ENCODE assay signal across 8 cellular contexts in genomic region chr19:18167975-18168645, GRCh38. TPM values are rescaled to one million over a fixed set of nuclear protein-coding genes. Genes with fewer than 3 reads are reported as not detected.
DNase-seq lines count a peak whose midpoint lies in the region; ATAC-seq and TF ChIP-seq lines count a peak whose summit lies in the region.

No MANE protein-coding gene starts in this region.

- DNase-seq in BJ (ENCODE audit: low read depth) (no peak), GM23338 (ENCODE audit: low spot score) (peak; percentile 78), RWPE2 (ENCODE audit: low spot score) (no peak), right cardiac atrium (peak in 1 of 3 donors; percentile 74), mucosa of gallbladder (ENCODE audit: low spot score) (no peak)
- peak; percentile 71 for DNase-seq in activated naive CD8-positive, alpha-beta T cell treated with anti-CD3 and anti-CD28 coated beads for 36 hours
- DNase-seq in stimulated activated CD4-positive, alpha-beta T cell treated with anti-CD3 and anti-CD28 coated beads, Interleukin-4, amount 100 ng/mL, for 24 hours = peak; percentile 66

- H2AFZ ChIP-seq in GM23338 = no peak overlapping the region

- ATAC-seq in GM23338 (peak; percentile 96), RWPE2 (ENCODE audit: low read depth) (peak; percentile 79), right cardiac atrium (peak; percentile 55 to 59), GM21825 (IDR thresholded peaks at IDR 0.05; ENCODE audit: unreplicated experiment) (no peak)

- no peak overlapping the region for H3K27ac Mint-ChIP-seq in GM23338
- no peak overlapping the region for H3K27ac Mint-ChIP-seq in activated naive CD8-positive, alpha-beta T cell treated with anti-CD3 and anti-CD28 coated beads for 36 hours

- no peaks in the 10 kb centered on the region for H3K79me2 ChIP-seq in GM23338 (replicated peaks; ENCODE audit: insufficient read depth)

- peak; percentile 80 for TF ChIP-seq CTCF in BJ (IDR thresholded peaks at IDR 0.05; ENCODE audit: insufficient read depth, low read depth, low read length)
- TF ChIP-seq CTCF in GM23338 (conservative IDR thresholded peaks at IDR 0.05; ENCODE audit: low read depth in 2 of 2) = peak; percentile 66 to 84
- peak; percentile 81 for TF ChIP-seq CTCF in RWPE2 (IDR thresholded peaks at IDR 0.05; ENCODE audit: poor library complexity, severe bottlenecking)

- WGBS in right cardiac atrium = 71% methylated on average over 14 of the region's 14 CpGs

- no peaks in the 10 kb centered on the region for H3K9me2 ChIP-seq in GM23338 (ENCODE audit: insufficient read depth)

- H3K9me3 ChIP-seq in RWPE2 (ENCODE audit: severe bottlenecking) (no peaks in the 10 kb centered on the region), right cardiac atrium (ENCODE audit: control insufficient read depth, low read length) (no peaks in the 10 kb centered on the region)

- H3K27ac ChIP-seq in GM23338 (ENCODE audit: low read depth) (no peak overlapping the region), RWPE2 (ENCODE audit: poor library complexity, severe bottlenecking) (no peak overlapping the region), right cardiac atrium (ENCODE audit: low read length) (no peak overlapping the region)

- intact Hi-C loops in right cardiac atrium (cut with DNase I) = loop anchor here in 2 of 4 donors (5.0 to 10.0 kb wide), 2 partner anchors 53 to 56 kb away; no protein-coding TSS in a partner anchor

- no peaks in the 10 kb centered on the region; the same call in 1 of the 2 replicates for H4K20me1 ChIP-seq in GM23338 (replicated peaks; ENCODE audit: insufficient read depth)

- H3K36me3 Mint-ChIP-seq in GM23338 (ENCODE audit: low read depth) = peaks cover 45% of the 10 kb centered on the region
- H3K36me3 Mint-ChIP-seq in activated naive CD8-positive, alpha-beta T cell treated with anti-CD3 and anti-CD28 coated beads for 36 hours = peaks cover 28% of the 10 kb centered on the region

- H3K4me1 Mint-ChIP-seq in GM23338 = no peaks in the 10 kb centered on the region; the same call in none of the 3 replicates
- H3K4me1 Mint-ChIP-seq in activated naive CD8-positive, alpha-beta T cell treated with anti-CD3 and anti-CD28 coated beads for 36 hours = peaks cover 6% of the 10 kb centered on the region

- H3K4me1 ChIP-seq in GM23338 (ENCODE audit: insufficient read depth) (no peaks in the 10 kb centered on the region), RWPE2 (ENCODE audit: insufficient read depth, poor library complexity, severe bottlenecking) (no peaks in the 10 kb centered on the region), right cardiac atrium (ENCODE audit: control insufficient read depth, insufficient read depth, low read length) (no peaks in the 10 kb centered on the region)

- POLR2A ChIA-PET in BJ (lab: Charles Lee) = no interaction called here

- H3K27me3 ChIP-seq in BJ (ENCODE audit: control insufficient read depth, insufficient read depth, low read length) (no peaks in the 10 kb centered on the region), GM23338 (ENCODE audit: insufficient read depth) (no peaks in the 10 kb centered on the region), RWPE2 (ENCODE audit: insufficient read depth, poor library complexity, severe bottlenecking) (no peaks in the 10 kb centered on the region), right cardiac atrium (ENCODE audit: control insufficient read depth, insufficient read depth) (no peaks in the 10 kb centered on the region)

- H3K36me3 ChIP-seq in BJ (ENCODE audit: control insufficient read depth, insufficient read depth, low read length) (peaks cover 20% of the 10 kb centered on the region), GM23338 (ENCODE audit: insufficient read depth) (peaks cover 4% of the 10 kb centered on the region; the same call in 1 of the 2 replicates), RWPE2 (ENCODE audit: low read depth) (peaks cover 61% of the 10 kb centered on the region)

- H3K4me3 ChIP-seq in BJ (ENCODE audit: low read depth, low read length) = no peak overlapping the region
- no peak overlapping the region for H3K4me3 ChIP-seq in GM23338
- no peak overlapping the region for H3K4me3 ChIP-seq in RWPE2 (ENCODE audit: severe bottlenecking)
- no peak overlapping the region for H3K4me3 ChIP-seq in right cardiac atrium (ENCODE audit: low read length)

- H3K4me3 Mint-ChIP-seq in GM23338 = no peak overlapping the region
- H3K4me3 Mint-ChIP-seq in activated naive CD8-positive, alpha-beta T cell treated with anti-CD3 and anti-CD28 coated beads for 36 hours = no peak overlapping the region

- H3K4me2 ChIP-seq in GM23338 = no peak overlapping the region

- H3K27me3 Mint-ChIP-seq in GM23338 (ENCODE audit: insufficient read depth, low read depth, poor library complexity) = peaks cover 8% of the 10 kb centered on the region
- no peaks in the 10 kb centered on the region for H3K27me3 Mint-ChIP-seq in activated naive CD8-positive, alpha-beta T cell treated with anti-CD3 and anti-CD28 coated beads for 36 hours

- no peaks in the 10 kb centered on the region for H3K9me3 Mint-ChIP-seq in GM23338
- no peaks in the 10 kb centered on the region for H3K9me3 Mint-ChIP-seq in activated naive CD8-positive, alpha-beta T cell treated with anti-CD3 and anti-CD28 coated beads for 36 hours

- peaks cover 8% of the 10 kb centered on the region; the same call in 1 of the 2 replicates for H3F3A ChIP-seq in GM23338 (replicated peaks; ENCODE audit: low read depth)

- CTCF ChIA-PET in BJ (lab: Yijun Ruan, JAX) = interaction anchor here (0.6 to 2.3 kb wide), 23 partner anchors 8 to 552 kb away, joined by 3 to 14 read pairs (median 5); no protein-coding TSS in a partner anchor

TF ChIP-seq in GM23338, 12 proteins besides CTCF, POLR2A, EP300 and RAD21 (continues in another document):
- no peak for TF ChIP-seq ZNF114 (CRISPR knock-in tag; IDR thresholded peaks at IDR 0.05)
- TF ChIP-seq NANOG (IDR thresholded peaks at IDR 0.05; ENCODE audit: borderline replicate concordance) = no peak

RNA-seq across cellular contexts. Expression of gene IFI30, which starts 5.5 kb away (rescaled TPM):
- polyA plus RNA-seq in BJ (2011; rRNA removed) = 11.1 and 14.5 TPM in 2 replicates
- 1.6 and 4.0 TPM in 2 replicates for polyA minus RNA-seq in BJ (2011; rRNA and poly(A)+ RNA removed)
- total RNA-seq in GM23338 (2014; rRNA removed; shearing (Covaris generic)) = 17.1 and 27.4 TPM in 2 replicates
- polyA plus RNA-seq in GM23338 (2016; fragmentation: Nextera tagmentation; extraction: Ambion mirVana) = 31.9 and 34.4 TPM in 2 replicates
- total RNA-seq in activated naive CD8-positive, alpha-beta T cell treated with anti-CD3 and anti-CD28 coated beads for 36 hours = 10 to 100 TPM; 24.7 to 28.1 TPM
- 10 to 100 TPM; 21.8 to 47.4 (median 35.9) TPM for total RNA-seq in right cardiac atrium
- polyA plus RNA-seq in right cardiac atrium = 10.1 TPM
- total RNA-seq in mucosa of gallbladder = 44.7 TPM

RNA-seq across cellular contexts. Expression of gene PIK3R2, which starts 15.1 kb away (rescaled TPM):
- polyA plus RNA-seq in BJ (2011; rRNA removed) (9.4 and 17.4 TPM in 2 replicates), GM23338 (2016; fragmentation: Nextera tagmentation; extraction: Ambion mirVana) (8.5 and 9.8 TPM in 2 replicates), right cardiac atrium (7.1 TPM)
- polyA minus RNA-seq in BJ (2011; rRNA and poly(A)+ RNA removed) = 12.3 and 15.0 TPM in 2 replicates
- total RNA-seq in GM23338 (2014; rRNA removed; shearing (Covaris generic)) = 37.1 and 66.6 TPM in 2 replicates
- 10 to 100 TPM; 18.5 to 21.1 TPM for total RNA-seq in activated naive CD8-positive, alpha-beta T cell treated with anti-CD3 and anti-CD28 coated beads for 36 hours
- total RNA-seq in right cardiac atrium (10 to 100 TPM; 21.3 to 30.1 (median 26.4) TPM), mucosa of gallbladder (74.2 TPM)

RNA-seq across cellular contexts. Expression of gene MPV17L2, which starts 24.9 kb away (rescaled TPM):
- polyA plus RNA-seq in BJ (2011; rRNA removed) (13.3 and 25.0 TPM in 2 replicates), GM23338 (2016; fragmentation: Nextera tagmentation; extraction: Ambion mirVana) (38.7 and 40.2 TPM in 2 replicates), right cardiac atrium (19.5 TPM)
- 12.3 and 15.1 TPM in 2 replicates for polyA minus RNA-seq in BJ (2011; rRNA and poly(A)+ RNA removed)
- total RNA-seq in GM23338 (2014; rRNA removed; shearing (Covaris generic)) = 41.9 and 81.3 TPM in 2 replicates
- total RNA-seq in activated naive CD8-positive, alpha-beta T cell treated with anti-CD3 and anti-CD28 coated beads for 36 hours = 10 to 100 TPM; 15.2 to 16.7 TPM
- total RNA-seq in right cardiac atrium (10 to 100 TPM in 2 of 4 donors, 1 to 10 TPM in 2; 8.0 to 12.0 (median 10.0) TPM), mucosa of gallbladder (9.3 TPM)

RNA-seq across cellular contexts. Expression of gene RAB3A, which starts 35.7 kb away (rescaled TPM):
- 1.4 and 2.0 TPM in 2 replicates for polyA plus RNA-seq in BJ (2011; rRNA removed)
- 4.4 and 7.0 TPM in 2 replicates for polyA minus RNA-seq in BJ (2011; rRNA and poly(A)+ RNA removed)
- total RNA-seq in GM23338 (2014; rRNA removed; shearing (Covaris generic)) = 9.7 and 11.6 TPM in 2 replicates
- polyA plus RNA-seq in GM23338 (2016; fragmentation: Nextera tagmentation; extraction: Ambion mirVana) = 20.3 and 24.1 TPM in 2 replicates
- 1 to 10 TPM; 3.2 to 3.9 TPM for total RNA-seq in activated naive CD8-positive, alpha-beta T cell treated with anti-CD3 and anti-CD28 coated beads for 36 hours
- total RNA-seq in right cardiac atrium = 10 to 100 TPM; 23.1 to 41.5 (median 29.5) TPM
- polyA plus RNA-seq in right cardiac atrium = 29.1 TPM
- 5.5 TPM for total RNA-seq in mucosa of gallbladder

RNA-seq across cellular contexts. Expression of gene PDE4C, which starts 58.1 kb away (rescaled TPM):
- 0.06 and 0.12 TPM in 2 replicates for polyA plus RNA-seq in BJ (2011; rRNA removed)
- polyA minus RNA-seq in BJ (2011; rRNA and poly(A)+ RNA removed) = not detected in 2 replicates
- 3.6 and 7.1 TPM in 2 replicates for total RNA-seq in GM23338 (2014; rRNA removed; shearing (Covaris generic))
- polyA plus RNA-seq in GM23338 (2016; fragmentation: Nextera tagmentation; extraction: Ambion mirVana) = 1.6 and 2.5 TPM in 2 replicates
- total RNA-seq in activated naive CD8-positive, alpha-beta T cell treated with anti-CD3 and anti-CD28 coated beads for 36 hours = not detected
- total RNA-seq in right cardiac atrium = 1 to 10 TPM in 2 of 4 donors, under 1 TPM in 2; 0.47 to 1.6 (median 0.97) TPM
- 2.8 TPM for polyA plus RNA-seq in right cardiac atrium
- 2.1 TPM for total RNA-seq in mucosa of gallbladder

Comparison
In these comparisons a context has a peak if more than half of its experiments do, and no peak if none do; other contexts are left out.
1. DNase-seq: peak in GM23338 (single experiment), activated naive CD8-positive, alpha-beta T cell treated with anti-CD3 and anti-CD28 coated beads for 36 hours (single experiment) and stimulated activated CD4-positive, alpha-beta T cell treated with anti-CD3 and anti-CD28 coated beads, Interleukin-4, amount 100 ng/mL, for 24 hours (single experiment); none in BJ (single experiment), RWPE2 (single experiment) and mucosa of gallbladder (single experiment).
2. Peak in every context shown above with its lines, with median percentiles within 50 percentile points of each other: CTCF ChIP-seq.